In genomic region chr1:161172349-161172748, GRCh38 we compare ENCODE assay signal across 19 cellular contexts. TPM values are rescaled to one million over a fixed set of nuclear protein-coding genes. Genes with fewer than 3 reads are reported as not detected.
DNase-seq lines count a peak whose midpoint lies in the region; ATAC-seq and TF ChIP-seq lines count a peak whose summit lies in the region.
"Had no signal": no experiment of that assay in that cellular context is flagged by ENCODE, and none has a peak within 500 bp of the region (broad histone marks: within the 10 kb centered on the region; RNA-seq: fewer than 3 reads in every experiment).

No MANE protein-coding gene starts in this region.

- H3K4me1 ChIP-seq in GM23248 (ENCODE audit: insufficient read depth) (peaks cover 23% of the 10 kb centered on the region), breast epithelium (peaks cover 0 to 12% of the 10 kb centered on the region in 2 donors), smooth muscle cell (ENCODE audit: low read depth) (peaks cover 8% of the 10 kb centered on the region)

- H3K79me2 ChIP-seq in GM23248 (ENCODE audit: insufficient read depth) (peaks cover 26% of the 10 kb centered on the region), smooth muscle cell (ENCODE audit: low read depth) (peaks cover 10% of the 10 kb centered on the region)

- H3K36me3 Mint-ChIP-seq in osteocyte (ENCODE audit: unreplicated experiment): peaks cover 37% of the 10 kb centered on the region

- intact Hi-C loops in breast epithelium (cut with DNase I; ENCODE audit: low total_unique reads): no loop called here

- H3K9me2 ChIP-seq in GM23248 (ENCODE audit: insufficient read depth): no peaks in the 10 kb centered on the region

- H3K4me3 Mint-ChIP-seq in osteocyte (ENCODE audit: unreplicated experiment): no peak overlapping the region
- H3K4me3 Mint-ChIP-seq: activated CD8-positive, alpha-beta memory T cell treated with anti-CD3 and anti-CD28 coated beads, Interleukin-2, amount 10 ng/mL, durations not matched to agents 7 days and 5 days; B cell had no signal

- H3K27me3 ChIP-seq in GM23248 (replicated peaks; ENCODE audit: insufficient read depth): no peaks in the 10 kb centered on the region
- no peaks in the 10 kb centered on the region for H3K27me3 ChIP-seq in breast epithelium
- no peaks in the 10 kb centered on the region for H3K27me3 ChIP-seq in smooth muscle cell (ENCODE audit: low read depth)
- H3K27me3 ChIP-seq: colonic mucosa, uterus had no signal

- H3K9me3 Mint-ChIP-seq in osteocyte (ENCODE audit: unreplicated experiment): no peaks in the 10 kb centered on the region

- H3K4me1 Mint-ChIP-seq in osteocyte (ENCODE audit: unreplicated experiment): peaks cover 44% of the 10 kb centered on the region

- H3K9me3 ChIP-seq in GM23248 (ENCODE audit: low read depth): no peaks in the 10 kb centered on the region
- H3K9me3 ChIP-seq in breast epithelium: no peaks in the 10 kb centered on the region
- H3K9me3 ChIP-seq in smooth muscle cell (replicated peaks; ENCODE audit: low read depth): no peaks in the 10 kb centered on the region
- H3K9me3 ChIP-seq: colonic mucosa, uterus had no signal

- in situ Hi-C loops in GM23248 (cut with MboI): no loop called here

- H4K20me1 ChIP-seq in GM23248 (ENCODE audit: insufficient read depth) (no peaks in the 10 kb centered on the region), smooth muscle cell (ENCODE audit: low read depth) (no peaks in the 10 kb centered on the region)

- H3K27ac ChIP-seq in 22Rv1: peak overlapping the region; percentile 13
- peak overlapping the region; percentile 93 for H3K27ac ChIP-seq in GM23248
- H3K27ac ChIP-seq in breast epithelium: peak overlapping the region; percentile 76 to 88
- no peak overlapping the region for H3K27ac ChIP-seq in smooth muscle cell (ENCODE audit: low read depth)
- H3K27ac ChIP-seq: colonic mucosa had no signal

- H3K27ac Mint-ChIP-seq in osteocyte (ENCODE audit: unreplicated experiment): peak overlapping the region; percentile 66
- H3K27ac Mint-ChIP-seq: activated CD8-positive, alpha-beta memory T cell treated with anti-CD3 and anti-CD28 coated beads, Interleukin-2, amount 10 ng/mL, durations not matched to agents 7 days and 5 days; B cell had no signal

- DNase-seq in GM23248: no peak
- peak; percentile 68 to 73 for DNase-seq in breast epithelium (ENCODE audit: low spot score in 2 of 2)
- no peak for DNase-seq in osteocyte (ENCODE audit: extremely low spot score, unreplicated experiment)
- DNase-seq in smooth muscle cell (lab: John Stamatoyannopoulos, UW; ENCODE audit: unreplicated experiment): no peak
- no peak for DNase-seq in effector CD8-positive, alpha-beta T cell (lab: John Stamatoyannopoulos, UW)
- no peak for DNase-seq in SIG-M5 (lab: John Stamatoyannopoulos, UW)
- DNase-seq: activated CD8-positive, alpha-beta memory T cell treated with anti-CD3 and anti-CD28 coated beads, Interleukin-2, amount 10 ng/mL, durations not matched to agents 7 days and 5 days; colonic mucosa; erythroblast; kidney glomerular epithelial cell; NCI-H2029; NCI-H69; retina; stimulated activated CD4-positive, alpha-beta T cell treated with anti-CD3 and anti-CD28 coated beads, Interleukin-4, amount 100 ng/mL, for 1 hour had no signal

- TF ChIP-seq POLR2A in breast epithelium (IDR thresholded peaks at IDR 0.05): no peak

- peak overlapping the region; percentile 78 for H3K9ac ChIP-seq in GM23248
- no peak overlapping the region for H3K9ac ChIP-seq in smooth muscle cell (ENCODE audit: low read depth)

- H3K27me3 Mint-ChIP-seq in osteocyte (ENCODE audit: unreplicated experiment): no peaks in the 10 kb centered on the region
- H3K27me3 Mint-ChIP-seq: activated CD8-positive, alpha-beta memory T cell treated with anti-CD3 and anti-CD28 coated beads, Interleukin-2, amount 10 ng/mL, durations not matched to agents 7 days and 5 days; B cell had no signal

- H3K36me3 ChIP-seq in GM23248 (ENCODE audit: low read depth) (peaks cover 23% of the 10 kb centered on the region), breast epithelium (peaks cover 3% of the 10 kb centered on the region), smooth muscle cell (ENCODE audit: low read depth) (no peaks in the 10 kb centered on the region)
- H3K36me3 ChIP-seq: uterus had no signal

- H2AFZ ChIP-seq in GM23248 (no peak overlapping the region), smooth muscle cell (ENCODE audit: low read depth) (no peak overlapping the region)

- WGBS in GM23248 (ENCODE audit: low coverage in 1 of 2, low lambda C conversion rate in 2 of 2, missing lambda C conversion rate in 2 of 2), 2 experiments: 100% methylated on average over 1 of the region's 1 CpG
- WGBS in smooth muscle cell (ENCODE audit: low lambda C conversion rate): 83% methylated on average over 1 of the region's 1 CpG

- peak overlapping the region; percentile 73 for H3K4me2 ChIP-seq in GM23248 (ENCODE audit: unreplicated experiment)
- H3K4me2 ChIP-seq in smooth muscle cell: no peak overlapping the region

- H3K4me3 ChIP-seq in GM23248 (peak overlapping the region; percentile 16; the same call in 1 of the 2 replicates), breast epithelium (no peak overlapping the region), smooth muscle cell (no peak overlapping the region)
- H3K4me3 ChIP-seq: colonic mucosa, uterus had no signal

- ATAC-seq in GM19463 (IDR thresholded peaks at IDR 0.05; ENCODE audit: unreplicated experiment): no peak
- ATAC-seq: activated CD8-positive, alpha-beta memory T cell treated with anti-CD3 and anti-CD28 coated beads, Interleukin-2, amount 10 ng/mL, durations not matched to agents 7 days and 5 days; Panc1 had no signal

- TF ChIP-seq CTCF in 22Rv1 (IDR thresholded peaks at IDR 0.05) (no peak), breast epithelium (IDR thresholded peaks at IDR 0.05) (no peak), osteocyte (IDR thresholded peaks at IDR 0.05) (no peak), smooth muscle cell (IDR thresholded peaks at IDR 0.05; ENCODE audit: borderline replicate concordance, insufficient read depth, poor library complexity, severe bottlenecking) (no peak)

- H3F3A ChIP-seq in GM23248 (ENCODE audit: insufficient read depth) (peaks cover 25% of the 10 kb centered on the region), smooth muscle cell (ENCODE audit: low read depth) (no peaks in the 10 kb centered on the region)

RNA-seq across cellular contexts. Expression of gene B4GALT3, which starts 5.0 kb away (rescaled TPM):
- total RNA-seq in GM23248 (2014; rRNA removed; shearing (Covaris generic)): 33.3 and 34.5 TPM in 2 replicates
- polyA plus RNA-seq in GM23248 (2016; fragmentation: Nextera tagmentation; extraction: Ambion mirVana) (30.6 and 31.3 TPM in 2 replicates), smooth muscle cell (44.9 and 47.0 TPM in 2 replicates)
- total RNA-seq in breast epithelium (10 to 100 TPM; 23.4 to 41.3 (median 29.4) TPM), osteocyte (21.7 and 24.3 TPM in 2 replicates), smooth muscle cell (21.4 and 21.9 TPM in 2 replicates)

RNA-seq across cellular contexts. Expression of gene PPOX, which starts 6.1 kb away (rescaled TPM):
- 18.8 and 36.2 TPM in 2 replicates for total RNA-seq in GM23248 (2014; rRNA removed; shearing (Covaris generic))
- 21.5 and 25.9 TPM in 2 replicates for polyA plus RNA-seq in GM23248 (2016; fragmentation: Nextera tagmentation; extraction: Ambion mirVana)
- 10 to 100 TPM; 19.5 to 26.8 (median 25.2) TPM for total RNA-seq in breast epithelium
- 37.1 and 37.9 TPM in 2 replicates for total RNA-seq in osteocyte
- 14.2 and 16.5 TPM in 2 replicates for total RNA-seq in smooth muscle cell
- 23.8 and 31.6 TPM in 2 replicates for polyA plus RNA-seq in smooth muscle cell

RNA-seq across cellular contexts. Expression of gene USP21, which starts 13.0 kb away (rescaled TPM):
- 6.3 and 10.5 TPM in 2 replicates for total RNA-seq in GM23248 (2014; rRNA removed; shearing (Covaris generic))
- 16.0 and 16.5 TPM in 2 replicates for polyA plus RNA-seq in GM23248 (2016; fragmentation: Nextera tagmentation; extraction: Ambion mirVana)
- total RNA-seq in breast epithelium: 10 to 100 TPM; 11.7 to 26.9 (median 24.9) TPM
- total RNA-seq in osteocyte: 25.5 and 27.5 TPM in 2 replicates
- 6.9 and 10.7 TPM in 2 replicates for total RNA-seq in smooth muscle cell
- polyA plus RNA-seq in smooth muscle cell: 25.4 and 30.8 TPM in 2 replicates

RNA-seq across cellular contexts. Expression of gene UFC1, which starts 18.6 kb away (rescaled TPM):
- total RNA-seq in GM23248 (2014; rRNA removed; shearing (Covaris generic)): 42.6 and 86.2 TPM in 2 replicates
- polyA plus RNA-seq in GM23248 (2016; fragmentation: Nextera tagmentation; extraction: Ambion mirVana) (89.5 and 89.6 TPM in 2 replicates), smooth muscle cell (81.5 and 94.5 TPM in 2 replicates)
- total RNA-seq in breast epithelium (10 to 100 TPM; 76.0 to 90.3 (median 87.5) TPM), osteocyte (98.2 and 100 TPM in 2 replicates), smooth muscle cell (57.1 and 58.2 TPM in 2 replicates)

RNA-seq across cellular contexts. Expression of gene ADAMTS4, which starts 26.5 kb away (rescaled TPM):
- 5.9 and 9.8 TPM in 2 replicates for total RNA-seq in GM23248 (2014; rRNA removed; shearing (Covaris generic))
- 5.3 and 7.2 TPM in 2 replicates for polyA plus RNA-seq in GM23248 (2016; fragmentation: Nextera tagmentation; extraction: Ambion mirVana)
- total RNA-seq in breast epithelium: 10 to 100 TPM in 2 of 3 donors, 1 to 10 TPM in 1; 4.8 to 85.5 (median 24.6) TPM
- total RNA-seq in osteocyte: 1.2 TPM in 2 replicates
- total RNA-seq in smooth muscle cell: 11.5 and 17.1 TPM in 2 replicates
- 17.7 and 28.3 TPM in 2 replicates for polyA plus RNA-seq in smooth muscle cell
- total RNA-seq: B cell had no signal

Comparison
In these comparisons a context has a peak if more than half of its experiments do, and no peak if none do; other contexts are left out.
1. DNase-seq: peak in breast epithelium (2 of 2); none in GM23248 (single experiment), osteocyte (single experiment), smooth muscle cell (single experiment), effector CD8-positive, alpha-beta T cell (single experiment) and SIG-M5 (single experiment).